21 cellular contexts compared by ENCODE assay signal in the genomic region with DNA sequence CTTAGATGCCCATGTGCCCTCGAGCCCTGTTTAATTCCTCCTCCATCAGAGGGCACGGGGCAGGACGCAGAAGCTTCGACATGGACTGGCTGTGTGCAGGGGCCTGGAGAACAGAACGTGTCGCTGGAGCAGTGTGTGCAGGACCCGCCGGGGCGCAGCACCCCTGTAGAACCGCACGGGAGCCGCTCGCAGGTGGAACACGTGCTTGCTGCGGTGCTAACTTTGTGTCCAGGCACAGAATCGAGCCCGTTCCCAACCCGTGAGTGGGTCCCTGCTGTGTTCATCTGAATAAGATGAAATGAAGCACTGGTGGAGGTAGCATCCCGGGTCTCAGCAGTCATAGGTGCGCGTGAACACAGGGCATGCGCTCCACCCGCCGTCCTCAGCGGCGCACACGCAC.
"Had no signal": no experiment of that assay in that cellular context is flagged by ENCODE, and none has a peak within 500 bp of the region (broad histone marks: within the 10 kb centered on the region; RNA-seq: fewer than 3 reads in every experiment).

No MANE protein-coding gene starts in this region.

- H3K36me3 Mint-ChIP-seq: activated naive CD4-positive, alpha-beta T cell treated with anti-CD3 and anti-CD28 coated beads, Interleukin-2, amount 10 ng/mL, durations not matched to agents 7 days and 5 days; activated naive CD8-positive, alpha-beta T cell treated with anti-CD3 and anti-CD28 coated beads, Interleukin-2, amount 10 ng/mL, durations not matched to agents 7 days and 5 days; brain; immature natural killer cell; memory B cell; naive thymus-derived CD8-positive, alpha-beta T cell; stimulated activated naive B cell treated with anti-CD40 and anti-IgM and Interleukin-4, amounts not matched to agents 10 μg/mL and 1 μg/mL and 100 μg/mL, for 72 hours had no signal

- H3K4me3 ChIP-seq: ascending aorta, cardiac muscle cell, smooth muscle cell, transverse colon had no signal

- H3K36me3 ChIP-seq: ascending aorta, cardiac muscle cell, transverse colon had no signal

- H3K27ac Mint-ChIP-seq: activated CD4-positive, alpha-beta memory T cell treated with anti-CD3 and anti-CD28 coated beads, Interleukin-2, amount 10 ng/mL, durations not matched to agents 7 days and 5 days; activated CD4-positive, alpha-beta T cell treated with anti-CD3 and anti-CD28 coated beads, Interleukin-2, amount 10 ng/mL, durations not matched to agents 7 days and 5 days; activated naive CD4-positive, alpha-beta T cell treated with anti-CD3 and anti-CD28 coated beads, Interleukin-2, amount 10 ng/mL, durations not matched to agents 7 days and 5 days; activated naive CD8-positive, alpha-beta T cell treated with anti-CD3 and anti-CD28 coated beads, Interleukin-2, amount 10 ng/mL, durations not matched to agents 7 days and 5 days; activated T-cell treated with anti-CD3 and anti-CD28 coated beads, Interleukin-2, amount 50 U/mL, for 24 hours; brain; immature natural killer cell; memory B cell; naive thymus-derived CD8-positive, alpha-beta T cell; stimulated activated naive B cell treated with anti-CD40 and anti-IgM and Interleukin-4, amounts not matched to agents 10 μg/mL and 1 μg/mL and 100 μg/mL, for 72 hours had no signal

- H3K4me3 Mint-ChIP-seq: activated CD4-positive, alpha-beta memory T cell treated with anti-CD3 and anti-CD28 coated beads, Interleukin-2, amount 10 ng/mL, durations not matched to agents 7 days and 5 days; activated CD4-positive, alpha-beta T cell treated with anti-CD3 and anti-CD28 coated beads, Interleukin-2, amount 10 ng/mL, durations not matched to agents 7 days and 5 days; activated naive CD4-positive, alpha-beta T cell treated with anti-CD3 and anti-CD28 coated beads, Interleukin-2, amount 10 ng/mL, durations not matched to agents 7 days and 5 days; activated naive CD8-positive, alpha-beta T cell treated with anti-CD3 and anti-CD28 coated beads, Interleukin-2, amount 10 ng/mL, durations not matched to agents 7 days and 5 days; activated T-cell treated with anti-CD3 and anti-CD28 coated beads, Interleukin-2, amount 50 U/mL, for 24 hours; brain; immature natural killer cell; memory B cell; naive thymus-derived CD8-positive, alpha-beta T cell; stimulated activated naive B cell treated with anti-CD40 and anti-IgM and Interleukin-4, amounts not matched to agents 10 μg/mL and 1 μg/mL and 100 μg/mL, for 72 hours had no signal

- H3K9me3 ChIP-seq: ascending aorta, transverse colon had no signal

- H3K9me3 Mint-ChIP-seq: activated CD4-positive, alpha-beta memory T cell treated with anti-CD3 and anti-CD28 coated beads, Interleukin-2, amount 10 ng/mL, durations not matched to agents 7 days and 5 days; activated CD4-positive, alpha-beta T cell treated with anti-CD3 and anti-CD28 coated beads, Interleukin-2, amount 10 ng/mL, durations not matched to agents 7 days and 5 days; activated naive CD4-positive, alpha-beta T cell treated with anti-CD3 and anti-CD28 coated beads, Interleukin-2, amount 10 ng/mL, durations not matched to agents 7 days and 5 days; activated naive CD8-positive, alpha-beta T cell treated with anti-CD3 and anti-CD28 coated beads, Interleukin-2, amount 10 ng/mL, durations not matched to agents 7 days and 5 days; activated T-cell treated with anti-CD3 and anti-CD28 coated beads, Interleukin-2, amount 50 U/mL, for 24 hours; brain; immature natural killer cell; memory B cell; naive thymus-derived CD8-positive, alpha-beta T cell; stimulated activated naive B cell treated with anti-CD40 and anti-IgM and Interleukin-4, amounts not matched to agents 10 μg/mL and 1 μg/mL and 100 μg/mL, for 72 hours had no signal

- DNase-seq: activated CD4-positive, alpha-beta memory T cell treated with anti-CD3 and anti-CD28 coated beads, Interleukin-2, amount 10 ng/mL, durations not matched to agents 7 days and 5 days; activated CD4-positive, alpha-beta T cell treated with anti-CD3 and anti-CD28 coated beads for 1 hour; activated CD4-positive, alpha-beta T cell treated with anti-CD3 and anti-CD28 coated beads, Interleukin-2, amount 10 ng/mL, durations not matched to agents 7 days and 5 days; activated CD8-positive, alpha-beta memory T cell treated with anti-CD3 and anti-CD28 coated beads, Interleukin-2, amount 50 U/mL, for 48 hours; activated gamma-delta T cell; activated naive CD4-positive, alpha-beta T cell treated with anti-CD3 and anti-CD28 coated beads, Interleukin-2, amount 10 ng/mL, durations not matched to agents 7 days and 5 days; activated naive CD8-positive, alpha-beta T cell treated with anti-CD3 and anti-CD28 coated beads, Interleukin-2, amount 10 ng/mL, durations not matched to agents 7 days and 5 days; activated T-cell treated with anti-CD3 and anti-CD28 coated beads, Interleukin-2, amount 50 U/mL, for 24 hours; foreskin fibroblast; immature natural killer cell; midbrain; naive thymus-derived CD8-positive, alpha-beta T cell; stimulated activated CD4-positive, alpha-beta T cell treated with anti-CD3 and anti-CD28 coated beads, Interleukin-1b, Interleukin-23, amount 100 ng/mL, for 48 hours; stimulated activated naive B cell treated with anti-CD40 and anti-IgM and Interleukin-4, amounts not matched to agents 10 μg/mL and 1 μg/mL and 100 μg/mL, for 72 hours; transverse colon had no signal

- H3K27me3 Mint-ChIP-seq: activated CD4-positive, alpha-beta memory T cell treated with anti-CD3 and anti-CD28 coated beads, Interleukin-2, amount 10 ng/mL, durations not matched to agents 7 days and 5 days; activated CD4-positive, alpha-beta T cell treated with anti-CD3 and anti-CD28 coated beads, Interleukin-2, amount 10 ng/mL, durations not matched to agents 7 days and 5 days had no signal

- H3K4me1 ChIP-seq: ascending aorta, transverse colon had no signal

- H3K4me1 Mint-ChIP-seq: activated CD4-positive, alpha-beta memory T cell treated with anti-CD3 and anti-CD28 coated beads, Interleukin-2, amount 10 ng/mL, durations not matched to agents 7 days and 5 days; activated CD4-positive, alpha-beta T cell treated with anti-CD3 and anti-CD28 coated beads, Interleukin-2, amount 10 ng/mL, durations not matched to agents 7 days and 5 days; activated naive CD4-positive, alpha-beta T cell treated with anti-CD3 and anti-CD28 coated beads, Interleukin-2, amount 10 ng/mL, durations not matched to agents 7 days and 5 days; activated naive CD8-positive, alpha-beta T cell treated with anti-CD3 and anti-CD28 coated beads, Interleukin-2, amount 10 ng/mL, durations not matched to agents 7 days and 5 days; memory B cell; naive thymus-derived CD8-positive, alpha-beta T cell; stimulated activated naive B cell treated with anti-CD40 and anti-IgM and Interleukin-4, amounts not matched to agents 10 μg/mL and 1 μg/mL and 100 μg/mL, for 72 hours had no signal

- H3K27ac ChIP-seq: ascending aorta, cardiac muscle cell, transverse colon had no signal

- H3K4me2 ChIP-seq: smooth muscle cell had no signal

- ATAC-seq: esophagus mucosa; naive thymus-derived CD8-positive, alpha-beta T cell; stimulated activated naive B cell treated with anti-CD40 and anti-IgM and Interleukin-4, amounts not matched to agents 10 μg/mL and 1 μg/mL and 100 μg/mL, for 72 hours had no signal

- H3K27me3 ChIP-seq: ascending aorta, cardiac muscle cell, transverse colon had no signal
